8 cellular contexts compared by ENCODE assay signal in genomic region chr2:43293744-43294695, GRCh38.
DNase-seq lines count a peak whose midpoint lies in the region; ATAC-seq and TF ChIP-seq lines count a peak whose summit lies in the region.

No MANE protein-coding gene starts in this region.

- ATAC-seq in GM19025 (IDR thresholded peaks at IDR 0.05; ENCODE audit: low read depth, unreplicated experiment) (peak; percentile 98), HG03108 (IDR thresholded peaks at IDR 0.05; ENCODE audit: unreplicated experiment) (peak; percentile 96), RWPE2 (ENCODE audit: low read depth) (peak; percentile 98), body of pancreas (peak; percentile 89), lower lobe of right lung (peak; percentile 93 to 94)

- H3K4me1 ChIP-seq in BLaER1 (peaks cover 19% of the 10 kb centered on the region), RWPE2 (ENCODE audit: insufficient read depth, poor library complexity, severe bottlenecking) (peaks cover 9% of the 10 kb centered on the region), body of pancreas (no peaks in the 10 kb centered on the region), lower lobe of right lung (peaks cover 27% of the 10 kb centered on the region), suprapubic skin (peaks cover 15% of the 10 kb centered on the region)

- TF ChIP-seq CTCF in RWPE2 (IDR thresholded peaks at IDR 0.05; ENCODE audit: poor library complexity, severe bottlenecking) (no peak), body of pancreas (IDR thresholded peaks at IDR 0.05) (no peak), lower lobe of right lung (IDR thresholded peaks at IDR 0.05) (no peak), suprapubic skin (IDR thresholded peaks at IDR 0.05) (no peak)

- no peak overlapping the region for H3K9ac ChIP-seq in BLaER1

- no peak for DNase-seq in RWPE2 (ENCODE audit: low spot score)
- peak in 2 of 4 donors; percentile 46 to 76 for DNase-seq in body of pancreas
- no peak for DNase-seq in lower lobe of right lung
- no peak for DNase-seq in suprapubic skin (ENCODE audit: low spot score in 2 of 2)
- DNase-seq in COR-L47 (lab: John Stamatoyannopoulos, UW), result no peak

- H3K27ac ChIP-seq in BLaER1 (peak overlapping the region; percentile 61), RWPE2 (ENCODE audit: poor library complexity, severe bottlenecking) (peak overlapping the region; percentile 40), body of pancreas (peak overlapping the region in 2 of 4 donors; percentile 31 to 67), lower lobe of right lung (peak overlapping the region; percentile 65), suprapubic skin (peak overlapping the region; percentile 77)

- no peak overlapping the region for H3K4me3 ChIP-seq in BLaER1
- no peak overlapping the region for H3K4me3 ChIP-seq in RWPE2 (ENCODE audit: severe bottlenecking)
- H3K4me3 ChIP-seq in body of pancreas, result no peak overlapping the region
- no peak overlapping the region for H3K4me3 ChIP-seq in lower lobe of right lung
- H3K4me3 ChIP-seq in suprapubic skin, result no peak overlapping the region

- TF ChIP-seq EP300 in suprapubic skin (IDR thresholded peaks at IDR 0.05), result no peak

- peaks cover 29% of the 10 kb centered on the region for H3K9me3 ChIP-seq in BLaER1
- no peaks in the 10 kb centered on the region for H3K9me3 ChIP-seq in RWPE2 (ENCODE audit: severe bottlenecking)
- H3K9me3 ChIP-seq in body of pancreas, result no peaks in the 10 kb centered on the region
- no peaks in the 10 kb centered on the region for H3K9me3 ChIP-seq in lower lobe of right lung
- no peaks in the 10 kb centered on the region for H3K9me3 ChIP-seq in suprapubic skin

- H4K20me1 ChIP-seq in BLaER1, result no peaks in the 10 kb centered on the region

- WGBS in body of pancreas, 2 donors, result 70 to 73% methylated on average over 6 of the region's 6 CpGs
- WGBS in suprapubic skin, result 65% methylated on average over 6 of the region's 6 CpGs

- intact Hi-C loops in body of pancreas (cut with DNase I), result no loop called here
- intact Hi-C loops in lower lobe of right lung (cut with DNase I), result no loop called here

- peak overlapping the region; percentile 13; the same call in 1 of the 2 replicates for H3K4me2 ChIP-seq in BLaER1

- no peaks in the 10 kb centered on the region for H3K27me3 ChIP-seq in BLaER1
- no peaks in the 10 kb centered on the region for H3K27me3 ChIP-seq in RWPE2 (ENCODE audit: insufficient read depth, poor library complexity, severe bottlenecking)
- H3K27me3 ChIP-seq in body of pancreas, result no peaks in the 10 kb centered on the region
- no peaks in the 10 kb centered on the region for H3K27me3 ChIP-seq in lower lobe of right lung (ENCODE audit: low read depth)
- no peaks in the 10 kb centered on the region for H3K27me3 ChIP-seq in suprapubic skin

- TF ChIP-seq POLR2A in body of pancreas (IDR thresholded peaks at IDR 0.05), result no peak
- no peak for TF ChIP-seq POLR2A in suprapubic skin (IDR thresholded peaks at IDR 0.05)

- H3K36me3 ChIP-seq in BLaER1 (peaks cover 49% of the 10 kb centered on the region), RWPE2 (ENCODE audit: low read depth) (no peaks in the 10 kb centered on the region; the same call in 1 of the 2 replicates), body of pancreas (replicated peaks in 1 of 2; ENCODE audit: insufficient read depth in 1 of 2, low read depth in 2 of 2) (no peaks in the 10 kb centered on the region), lower lobe of right lung (peaks cover 14% of the 10 kb centered on the region), suprapubic skin (peaks cover 8% of the 10 kb centered on the region)
